ENCODE assay signal across 9 cellular contexts in genomic region chr2:203018181-203018580, GRCh38. TPM values are rescaled to one million over a fixed set of nuclear protein-coding genes. Genes with fewer than 3 reads are reported as not detected.
DNase-seq lines count a peak whose midpoint lies in the region; ATAC-seq and TF ChIP-seq lines count a peak whose summit lies in the region.
"Had no signal": no experiment of that assay in that cellular context is flagged by ENCODE, and none has a peak within 500 bp of the region (broad histone marks: within the 10 kb centered on the region; RNA-seq: fewer than 3 reads in every experiment).

No MANE protein-coding gene starts in this region.

- H3K27me3 ChIP-seq in right cardiac atrium (ENCODE audit: control insufficient read depth, insufficient read depth): no peaks in the 10 kb centered on the region
- H3K27me3 ChIP-seq in smooth muscle cell (ENCODE audit: low read depth): no peaks in the 10 kb centered on the region

- no peak for DNase-seq in activated T-helper 1 cell treated with anti-CD3 and anti-CD28 coated beads, Interleukin-12 subunit alpha, Interleukin-12 subunit beta, Interleukin-2, Interleukin-4 antibody, amounts not matched to agents 30 ng/mL and 10 ng/mL and 1 ng/mL, durations not matched to agents 14 hours and 24 hours and 36 hours (ENCODE audit: low spot score)
- DNase-seq in right cardiac atrium (no peak), smooth muscle cell (lab: John Stamatoyannopoulos, UW; ENCODE audit: unreplicated experiment) (no peak), activated gamma-delta T cell (lab: John Stamatoyannopoulos, UW) (no peak)
- no peak for DNase-seq in stimulated activated CD4-positive, alpha-beta T cell treated with anti-CD3 and anti-CD28 coated beads, Interleukin-4, amount 100 ng/mL, for 24 hours
- DNase-seq: NCI-H526 treated with DMSO at 0.1 percent for 48 hours had no signal

- POLR2A ChIA-PET in HEK293 (lab: Yijun Ruan, JAX): interaction anchor here (0.7 to 1.1 kb wide), 2 partner anchors 87 to 98 kb away, joined by 3 to 4 read pairs; no protein-coding TSS in a partner anchor

- H4K20me1 ChIP-seq in smooth muscle cell (ENCODE audit: low read depth): peaks cover 60% of the 10 kb centered on the region

- no peaks in the 10 kb centered on the region for H3K9me3 Mint-ChIP-seq in activated T-helper 1 cell treated with anti-CD3 and anti-CD28 coated beads, Interleukin-12 subunit alpha, Interleukin-12 subunit beta, Interleukin-2, Interleukin-4 antibody, amounts not matched to agents 30 ng/mL and 10 ng/mL and 1 ng/mL, durations not matched to agents 14 hours and 24 hours and 36 hours

- peak overlapping the region; percentile 85 for H3K4me2 ChIP-seq in smooth muscle cell

- H3K27me3 Mint-ChIP-seq in activated T-helper 1 cell treated with anti-CD3 and anti-CD28 coated beads, Interleukin-12 subunit alpha, Interleukin-12 subunit beta, Interleukin-2, Interleukin-4 antibody, amounts not matched to agents 30 ng/mL and 10 ng/mL and 1 ng/mL, durations not matched to agents 14 hours and 24 hours and 36 hours (ENCODE audit: insufficient read depth): no peaks in the 10 kb centered on the region

- no peak overlapping the region for H3K27ac ChIP-seq in HEK293 (ENCODE audit: extremely low read depth, low read depth, low read length)
- no peak overlapping the region for H3K27ac ChIP-seq in right cardiac atrium (ENCODE audit: low read length)
- peak overlapping the region; percentile 0 for H3K27ac ChIP-seq in smooth muscle cell (ENCODE audit: low read depth)

- CTCF ChIA-PET in HEK293 (lab: Yijun Ruan, JAX): interaction anchor here (0.7 kb wide), 2 partner anchors 9 to 149 kb away, joined by 4 to 5 read pairs; no protein-coding TSS in a partner anchor

- H3K27ac Mint-ChIP-seq in activated T-helper 1 cell treated with anti-CD3 and anti-CD28 coated beads, Interleukin-12 subunit alpha, Interleukin-12 subunit beta, Interleukin-2, Interleukin-4 antibody, amounts not matched to agents 30 ng/mL and 10 ng/mL and 1 ng/mL, durations not matched to agents 14 hours and 24 hours and 36 hours: no peak overlapping the region

- H3K36me3 ChIP-seq in HEK293 (ENCODE audit: control insufficient read depth in 2 of 2, insufficient read depth in 1 of 2, low read length in 2 of 2) (0 out of 3 replicates have a peak, but pooled peaks cover 0 to 3% of the 10 kb centered on the region in 2 experiments), smooth muscle cell (ENCODE audit: low read depth) (no peaks in the 10 kb centered on the region)

- H3K9me3 ChIP-seq in HEK293 (ENCODE audit: control insufficient read depth, insufficient read depth, low read depth, low read length) (no peaks in the 10 kb centered on the region), right cardiac atrium (ENCODE audit: control insufficient read depth, low read length) (no peaks in the 10 kb centered on the region), smooth muscle cell (replicated peaks; ENCODE audit: low read depth) (no peaks in the 10 kb centered on the region)

- no peak overlapping the region for H2AFZ ChIP-seq in smooth muscle cell (ENCODE audit: low read depth)

- H3K4me1 ChIP-seq in HEK293 (ENCODE audit: control insufficient read depth, insufficient read depth, low read length) (no peaks in the 10 kb centered on the region), right cardiac atrium (ENCODE audit: control insufficient read depth, insufficient read depth, low read length) (no peaks in the 10 kb centered on the region), smooth muscle cell (ENCODE audit: low read depth) (peaks cover 39% of the 10 kb centered on the region)

- peaks cover 80% of the 10 kb centered on the region for H3K79me2 ChIP-seq in smooth muscle cell (ENCODE audit: low read depth)

- H3K4me3 ChIP-seq in HEK293 (ENCODE audit: low read depth, low read length) (peak overlapping the region; percentile 2), right cardiac atrium (ENCODE audit: low read length) (peak overlapping the region; percentile 60), smooth muscle cell (peak overlapping the region; percentile 91)

- peak overlapping the region; percentile 53 for H3K9ac ChIP-seq in smooth muscle cell (ENCODE audit: low read depth)

- H3K4me1 Mint-ChIP-seq in activated T-helper 1 cell treated with anti-CD3 and anti-CD28 coated beads, Interleukin-12 subunit alpha, Interleukin-12 subunit beta, Interleukin-2, Interleukin-4 antibody, amounts not matched to agents 30 ng/mL and 10 ng/mL and 1 ng/mL, durations not matched to agents 14 hours and 24 hours and 36 hours (ENCODE audit: low read depth): peaks cover 35% of the 10 kb centered on the region

- ATAC-seq in right cardiac atrium: no peak
- no peak for ATAC-seq in activated CD4-positive, CD25-positive, alpha-beta regulatory T cell treated with anti-CD3 and anti-CD28 coated beads, Interleukin-2, amount 50 U/mL, for 24 hours
- no peak for ATAC-seq in HG02938 (IDR thresholded peaks at IDR 0.05; ENCODE audit: unreplicated experiment)

- WGBS in right cardiac atrium: 10% methylated on average over 1 of the region's 1 CpG
- 16% methylated on average over 1 of the region's 1 CpG for WGBS in smooth muscle cell (ENCODE audit: low lambda C conversion rate)

- H3K36me3 Mint-ChIP-seq in activated T-helper 1 cell treated with anti-CD3 and anti-CD28 coated beads, Interleukin-12 subunit alpha, Interleukin-12 subunit beta, Interleukin-2, Interleukin-4 antibody, amounts not matched to agents 30 ng/mL and 10 ng/mL and 1 ng/mL, durations not matched to agents 14 hours and 24 hours and 36 hours (ENCODE audit: low read depth): peaks cover 4% of the 10 kb centered on the region

- intact Hi-C loops in activated T-helper 1 cell treated with anti-CD3 and anti-CD28 coated beads, Interleukin-12 subunit alpha, Interleukin-12 subunit beta, Interleukin-2, Interleukin-4 antibody, amounts not matched to agents 30 ng/mL and 10 ng/mL and 1 ng/mL, durations not matched to agents 14 hours and 24 hours and 36 hours (cut with micrococcal nuclease): loop anchor here (10.0 kb wide), 3 partner anchors 437 to 1107 kb away; no protein-coding TSS in a partner anchor
- intact Hi-C loops in right cardiac atrium (cut with DNase I): no loop called here

- no peak for TF ChIP-seq CTCF in HEK293 (tag by site-specific recombination; IDR thresholded peaks at IDR 0.05)
- no peak for TF ChIP-seq CTCF in smooth muscle cell (IDR thresholded peaks at IDR 0.05; ENCODE audit: borderline replicate concordance, insufficient read depth, poor library complexity, severe bottlenecking)

- H3K4me3 Mint-ChIP-seq in activated T-helper 1 cell treated with anti-CD3 and anti-CD28 coated beads, Interleukin-12 subunit alpha, Interleukin-12 subunit beta, Interleukin-2, Interleukin-4 antibody, amounts not matched to agents 30 ng/mL and 10 ng/mL and 1 ng/mL, durations not matched to agents 14 hours and 24 hours and 36 hours: peak overlapping the region; percentile 27

- H3F3A ChIP-seq in smooth muscle cell (ENCODE audit: low read depth): no peaks in the 10 kb centered on the region

TF ChIP-seq in HEK293, 187 proteins besides CTCF, POLR2A, EP300 and RAD21:
- TF ChIP-seq ZNF362 (tag by site-specific recombination; IDR thresholded peaks at IDR 0.05) (0 out of 2 replicates have a peak, but pooled peaks have one; percentile 65), KLF16 (tag by site-specific recombination; IDR thresholded peaks at IDR 0.05) (no peak), ZNF664 (tag by site-specific recombination; IDR thresholded peaks at IDR 0.05) (no peak), HOXD13 (CRISPR knock-in tag; IDR thresholded peaks at IDR 0.05; ENCODE audit: borderline replicate concordance) (no peak), PRDM6 (tag by site-specific recombination; IDR thresholded peaks at IDR 0.05) (peak; percentile 74), ZNF335 (tag by site-specific recombination; conservative IDR thresholded peaks at IDR 0.05) (0 out of 2 replicates have a peak, but pooled peaks have one; percentile 20)

RNA-seq across cellular contexts. Expression of gene NBEAL1, which starts 3.5 kb away (rescaled TPM):
- total RNA-seq in activated T-helper 1 cell treated with anti-CD3 and anti-CD28 coated beads, Interleukin-12 subunit alpha, Interleukin-12 subunit beta, Interleukin-2, Interleukin-4 antibody, amounts not matched to agents 30 ng/mL and 10 ng/mL and 1 ng/mL, durations not matched to agents 14 hours and 24 hours and 36 hours: 9.2 and 10.7 TPM in 2 replicates
- total RNA-seq in right cardiac atrium (10 to 100 TPM; 15.9 to 25.0 (median 18.7) TPM), smooth muscle cell (32.4 and 50.9 TPM in 2 replicates)
- polyA plus RNA-seq in right cardiac atrium (3.5 TPM), smooth muscle cell (12.1 and 16.3 TPM in 2 replicates)

Comparison
In these comparisons a context has a peak if more than half of its experiments do, and no peak if none do; other contexts are left out.
1. H3K4me3 ChIP-seq: peak in every context shown above with its lines; median percentile 91 in smooth muscle cell; 60 in right cardiac atrium; 2 in HEK293.